Comparison of ENCODE assay signal across 9 cellular contexts in genomic region chrX:139530550-139530949, GRCh38. TPM values are rescaled to one million over a fixed set of nuclear protein-coding genes. Genes with fewer than 3 reads are reported as not detected.
"Had no signal": no experiment of that assay in that cellular context is flagged by ENCODE, and none has a peak within 500 bp of the region (broad histone marks: within the 10 kb centered on the region; RNA-seq: fewer than 3 reads in every experiment).

F9 (plus strand) TSS chrX:139530739; CDS start chrX:139530765, 26 bp downstream.

- H2AFZ ChIP-seq: GM23248 had no signal

- DNase-seq: GM23248, GOT3, H7, HCEC 1CT, KBM-7 had no signal

- H3K9ac ChIP-seq: GM23248 had no signal

- FAIRE-seq: HTR-8/SVneo had no signal

- H3K27ac ChIP-seq: GM23248 had no signal

- H3K4me3 ChIP-seq: GM23248 had no signal

RNA-seq across cellular contexts. Expression of gene F9, which starts in this region (rescaled TPM):
- total RNA-seq: GM23248, H4, H7, HT-29 had no signal
- polyA plus RNA-seq: GM23248, IgD-negative memory B cell had no signal
